In the genomic region with DNA sequence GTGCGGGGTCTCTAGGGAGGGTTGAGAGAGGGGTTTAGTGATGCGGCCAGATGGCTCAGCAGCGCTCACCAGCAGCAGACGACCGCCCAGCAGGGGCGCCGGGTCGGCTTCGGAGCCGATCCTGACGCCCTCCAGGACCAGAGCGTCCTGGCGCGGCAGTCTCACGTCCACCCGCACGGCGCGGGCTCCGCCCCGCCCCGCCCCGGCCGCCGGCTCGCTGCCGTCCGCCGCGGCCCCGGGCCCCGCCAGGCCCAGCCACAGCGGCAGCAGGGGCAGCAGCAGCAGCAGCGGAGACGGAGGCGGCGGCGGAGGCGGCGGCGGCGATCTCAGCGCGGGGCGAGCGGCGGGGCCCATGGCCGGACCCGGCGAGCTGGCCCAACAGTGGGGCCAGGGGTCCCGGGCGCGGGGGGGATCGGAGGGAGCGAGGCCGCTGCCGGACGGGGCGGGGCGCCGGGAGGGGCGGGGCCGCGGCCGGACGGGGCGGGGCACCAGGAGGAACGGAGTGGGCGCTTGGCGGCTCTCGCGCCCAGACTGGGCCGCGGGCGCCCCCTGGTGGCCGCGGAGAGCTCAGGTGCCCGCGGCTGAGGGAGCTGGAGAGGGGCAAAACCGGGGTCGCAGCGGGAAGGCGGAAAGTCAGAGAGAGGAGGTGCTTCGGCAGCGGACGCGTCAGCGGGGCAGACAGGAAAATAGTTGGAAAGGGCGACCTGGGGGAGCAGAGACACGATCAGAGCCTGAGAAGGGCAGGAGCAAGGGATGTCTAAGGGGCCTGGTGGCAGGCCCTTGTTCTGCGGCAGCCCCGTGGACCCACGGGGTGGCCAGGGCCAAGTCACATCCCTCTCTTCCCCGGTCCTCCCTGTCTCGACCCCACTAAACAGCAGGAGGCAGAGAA, we compare ENCODE assay signal across 8 cellular contexts. TPM values are rescaled to one million over a fixed set of nuclear protein-coding genes. Genes with fewer than 3 reads are reported as not detected.
DNase-seq lines count a peak whose midpoint lies in the region; ATAC-seq lines count a peak whose summit lies in the region.

RNF215 (minus strand) TSS at position 452 of the 889 bp plus-strand sequence; CDS start at position 354, 98 bp downstream.

- H3K36me3 Mint-ChIP-seq in activated CD8-positive, alpha-beta T cell treated with anti-CD3 and anti-CD28 coated beads, Interleukin-2, amount 10 ng/mL, durations not matched to agents 7 days and 5 days (ENCODE audit: low read depth): no peaks in the 10 kb centered on the region

- POLR2A ChIA-PET in activated CD8-positive, alpha-beta T cell treated with anti-CD3 and anti-CD28 coated beads, Interleukin-2, amount 10 ng/mL, durations not matched to agents 7 days and 5 days (lab: Charles Lee): interaction anchor here (0.6 to 4.0 kb wide), 4 partner anchors 30 to 645 kb away, joined by 3 to 32 read pairs (median 3); partner anchors contain the start of genes CASTOR1, CCDC157, OSM and SF3A1

- no peaks in the 10 kb centered on the region for H3K27me3 ChIP-seq in ACC112 (ENCODE audit: insufficient read depth, low read length)

- peaks cover 32% of the 10 kb centered on the region for H3K4me1 Mint-ChIP-seq in activated CD8-positive, alpha-beta T cell treated with anti-CD3 and anti-CD28 coated beads, Interleukin-2, amount 10 ng/mL, durations not matched to agents 7 days and 5 days (ENCODE audit: low read depth)

- DNase-seq in NCI-H748 (lab: John Stamatoyannopoulos, UW; ENCODE audit: unreplicated experiment): peak; percentile 76
- DNase-seq in activated CD8-positive, alpha-beta T cell treated with anti-CD3 and anti-CD28 coated beads, Interleukin-2, amount 10 ng/mL, durations not matched to agents 7 days and 5 days: peak; percentile 85
- DNase-seq in effector CD4-positive, alpha-beta T cell: peak; percentile 70
- DNase-seq in lung microvascular endothelial cell (ENCODE audit: low read depth in 2 of 2): peak; percentile 77 to 88
- peak; percentile 54 to 77 (median 65) for DNase-seq in stimulated activated CD4-positive, alpha-beta T cell treated with anti-CD3 and anti-CD28 coated beads, TNF-alpha, amount 100 ng/mL, for 4 hours (ENCODE audit: low read depth in 3 of 3)

- H3K27me3 Mint-ChIP-seq in activated CD8-positive, alpha-beta T cell treated with anti-CD3 and anti-CD28 coated beads, Interleukin-2, amount 10 ng/mL, durations not matched to agents 7 days and 5 days (ENCODE audit: low read depth): no peaks in the 10 kb centered on the region

- H2AFZ ChIP-seq in ACC112 (ENCODE audit: low read length, unreplicated experiment): peak within 1 kb of the TSS; percentile 38

- H3K4me3 Mint-ChIP-seq in activated CD8-positive, alpha-beta T cell treated with anti-CD3 and anti-CD28 coated beads, Interleukin-2, amount 10 ng/mL, durations not matched to agents 7 days and 5 days: peak within 1 kb of the TSS; percentile 80

- peak within 1 kb of the TSS; percentile 78 for H3K27ac Mint-ChIP-seq in activated CD8-positive, alpha-beta T cell treated with anti-CD3 and anti-CD28 coated beads, Interleukin-2, amount 10 ng/mL, durations not matched to agents 7 days and 5 days

- H3K36me3 ChIP-seq in ACC112 (ENCODE audit: insufficient read depth, low read length): no peaks in the 10 kb centered on the region

- no peak within 1 kb of the TSS for H3K27ac ChIP-seq in ACC112 (ENCODE audit: low read depth, low read length)

- ATAC-seq in GM18861 (IDR thresholded peaks at IDR 0.05; ENCODE audit: unreplicated experiment) (peak; percentile 49), HG03135 (IDR thresholded peaks at IDR 0.05; ENCODE audit: unreplicated experiment) (peak; percentile 65)
- ATAC-seq in activated CD8-positive, alpha-beta T cell treated with anti-CD3 and anti-CD28 coated beads, Interleukin-2, amount 10 ng/mL, durations not matched to agents 7 days and 5 days: peak; percentile 83

- CTCF ChIA-PET in activated CD8-positive, alpha-beta T cell treated with anti-CD3 and anti-CD28 coated beads, Interleukin-2, amount 10 ng/mL, durations not matched to agents 7 days and 5 days (lab: Charles Lee): interaction anchor here (0.5 to 17.8 kb wide), 47 partner anchors 10 to 297 kb away, joined by 3 to 346 read pairs (median 4); partner anchors contain the start of genes CASTOR1, CCDC157, MTFP1 and SEC14L2

- H3K4me1 ChIP-seq in ACC112 (ENCODE audit: control insufficient read depth, insufficient read depth, low read length, unreplicated experiment): peaks cover 3% of the 10 kb centered on the region

- no peaks in the 10 kb centered on the region for H3K79me2 ChIP-seq in ACC112 (ENCODE audit: control insufficient read depth, insufficient read depth, low read length, unreplicated experiment)

- H3K9me3 Mint-ChIP-seq in activated CD8-positive, alpha-beta T cell treated with anti-CD3 and anti-CD28 coated beads, Interleukin-2, amount 10 ng/mL, durations not matched to agents 7 days and 5 days (ENCODE audit: insufficient read depth): no peaks in the 10 kb centered on the region

- peak within 1 kb of the TSS; percentile 82 for H3K4me3 ChIP-seq in ACC112 (ENCODE audit: low read depth, low read length)

RNA-seq across cellular contexts. Expression of gene RNF215, which starts in this region (rescaled TPM):
- 10 to 100 TPM; 12.0 to 14.6 TPM for total RNA-seq in activated CD8-positive, alpha-beta T cell treated with anti-CD3 and anti-CD28 coated beads, Interleukin-2, amount 10 ng/mL, durations not matched to agents 7 days and 5 days
- 12.0 and 23.8 TPM in 2 replicates for total RNA-seq in lung microvascular endothelial cell
